Comparison of ENCODE assay signal across 26 cellular contexts in genomic region chr20:32599783-32600340, GRCh38.
"Had no signal": no experiment of that assay in that cellular context is flagged by ENCODE, and none has a peak within 500 bp of the region (broad histone marks: within the 10 kb centered on the region; RNA-seq: fewer than 3 reads in every experiment).

No MANE protein-coding gene starts in this region.

- H3K4me2 ChIP-seq: hepatocyte had no signal

- H3K27me3 ChIP-seq: gastrocnemius medialis, hepatocyte, pancreas, right atrium auricular region, tibial nerve had no signal

- H3K9me3 ChIP-seq: esophagus squamous epithelium, gastrocnemius medialis, pancreas, psoas muscle, right atrium auricular region, tibial nerve had no signal

- FAIRE-seq: colon, keratinocyte, pancreas had no signal

- H3K4me1 ChIP-seq: esophagus squamous epithelium, gastrocnemius medialis, pancreas, psoas muscle, right atrium auricular region had no signal

- H3K36me3 ChIP-seq: esophagus squamous epithelium, gastrocnemius medialis, pancreas, right atrium auricular region, tibial nerve had no signal

- H3K27ac ChIP-seq: esophagus squamous epithelium, gastrocnemius medialis, hepatocyte, pancreas, psoas muscle, right atrium auricular region, tibial nerve, VCaP had no signal

- DNase-seq: activated CD4-positive, alpha-beta T cell treated with anti-CD3 and anti-CD28 coated beads for 4 hours; activated CD4-positive, alpha-beta T cell treated with anti-CD3 and anti-CD28 coated beads, Interleukin-2, amount 50 U/mL, for 48 hours; activated CD8-positive, alpha-beta memory T cell treated with anti-CD3 and anti-CD28 coated beads for 24 hours; activated effector memory CD4-positive, alpha-beta T cell treated with anti-CD3 and anti-CD28 coated beads, Interleukin-2, amount 50 U/mL, for 16 hours; activated naive CD4-positive, alpha-beta T cell treated with anti-CD3 and anti-CD28 coated beads, Interleukin-2, amount 10 ng/mL, durations not matched to agents 7 days and 5 days; activated naive CD8-positive, alpha-beta T cell treated with anti-CD3 and anti-CD28 coated beads, Interleukin-2, amount 10 ng/mL, durations not matched to agents 7 days and 5 days; activated T-cell treated with anti-CD3 and anti-CD28 coated beads, Interleukin-2, amount 50 U/mL, for 1 hour; amygdala; dermis blood vessel endothelial cell; effector CD4-positive, alpha-beta T cell; esophagus squamous epithelium; gastrocnemius medialis; left colon; midbrain; naive thymus-derived CD4-positive, alpha-beta T cell; nucleus accumbens; pancreas; psoas muscle; stimulated activated naive CD4-positive, alpha-beta T cell; T-helper 1 cell had no signal

- ATAC-seq: gastrocnemius medialis; left colon; naive thymus-derived CD4-positive, alpha-beta T cell; pancreas; psoas muscle had no signal

- H2AFZ ChIP-seq: hepatocyte had no signal

- H3K4me3 ChIP-seq: esophagus squamous epithelium, gastrocnemius medialis, hepatocyte, pancreas, psoas muscle, right atrium auricular region, tibial nerve had no signal

- H3K79me2 ChIP-seq: hepatocyte had no signal
